ENCODE assay signal across 8 cellular contexts in the genomic region with DNA sequence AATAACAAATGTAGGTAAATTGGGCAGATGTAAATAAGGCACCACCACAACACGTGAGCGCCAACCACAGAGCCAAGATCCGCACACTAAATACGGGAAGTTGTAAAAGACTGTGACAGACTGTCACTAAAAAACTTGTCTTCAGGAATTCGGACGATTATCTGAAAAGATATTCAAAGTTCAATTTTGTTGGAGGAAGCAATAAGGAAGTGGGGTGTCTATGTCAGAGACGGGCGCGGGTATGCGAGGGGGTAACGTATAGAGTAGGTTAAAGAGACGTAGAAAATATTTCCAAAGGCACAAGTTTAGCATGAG. TPM values are rescaled to one million over a fixed set of nuclear protein-coding genes. Genes with fewer than 3 reads are reported as not detected.
DNase-seq lines count a peak whose midpoint lies in the region; ATAC-seq and TF ChIP-seq lines count a peak whose summit lies in the region.

No MANE protein-coding gene starts in this region.

- DNase-seq in AG04450 (ENCODE audit: low read depth, low spot score): no peak
- DNase-seq in NB4 (ENCODE audit: low read depth): peak; percentile 82
- peak; percentile 50 for DNase-seq in activated T-cell treated with anti-CD3 and anti-CD28 coated beads, Interleukin-2, amount 50 U/mL, for 1 hour
- DNase-seq in fibroblast of peridontal ligament (ENCODE audit: extremely low read depth): peak; percentile 10
- DNase-seq in pons (ENCODE audit: low spot score): peak; percentile 30
- no peak for DNase-seq in SW 1271 (lab: John Stamatoyannopoulos, UW)

- CTCF ChIA-PET in AG04450 (lab: Charles Lee): interaction anchor here (1.0 kb wide), 1 partner anchor 50 kb away, joined by 3 read pairs; no protein-coding TSS in a partner anchor

- POLR2A ChIA-PET in AG04450 (lab: Yijun Ruan, JAX): interaction anchor here (2.1 kb wide), 1 partner anchor 44 kb away, joined by 6 read pairs; no protein-coding TSS in a partner anchor

- H3K27me3 ChIP-seq in AG04450 (ENCODE audit: control insufficient read depth, insufficient read depth, low read length): no peaks in the 10 kb centered on the region

- TF ChIP-seq CTCF in AG04450 (IDR thresholded peaks at IDR 0.05; ENCODE audit: low read depth, low read length) (no peak), NB4 (IDR thresholded peaks at IDR 0.05; ENCODE audit: low read depth, low read length) (no peak)

- TF ChIP-seq POLR2A in NB4 (IDR thresholded peaks at IDR 0.05; ENCODE audit: extremely low read depth, insufficient read length): no peak

- ATAC-seq in GM21528 (IDR thresholded peaks at IDR 0.05; ENCODE audit: low FRiP score, unreplicated experiment): peak; percentile 19
- no peak for ATAC-seq in HG03520 (IDR thresholded peaks at IDR 0.05; ENCODE audit: unreplicated experiment)

- peak overlapping the region; percentile 76 for H3K4me3 ChIP-seq in AG04450 (ENCODE audit: low read depth, low read length)
- H3K4me3 ChIP-seq in NB4 (ENCODE audit: low read depth, low read length): peak overlapping the region; percentile 80

- no peaks in the 10 kb centered on the region for H3K9me3 ChIP-seq in AG04450 (ENCODE audit: control insufficient read depth, insufficient read depth, low read length)

- peak overlapping the region; percentile 97 for H3K27ac ChIP-seq in AG04450 (ENCODE audit: low read depth, low read length)

RNA-seq across cellular contexts. Expression of gene HSP90B1, which starts 1.5 kb away (rescaled TPM):
- polyA plus RNA-seq in AG04450 (2011; rRNA removed): 600 and 848 TPM in 2 replicates
- 204 and 360 TPM in 2 replicates for polyA minus RNA-seq in AG04450 (2011; rRNA and poly(A)+ RNA removed)

RNA-seq across cellular contexts. Expression of gene TDG, which starts 37.0 kb away (rescaled TPM):
- polyA plus RNA-seq in AG04450 (2011; rRNA removed): 20.4 and 28.4 TPM in 2 replicates
- 9.2 and 15.9 TPM in 2 replicates for polyA minus RNA-seq in AG04450 (2011; rRNA and poly(A)+ RNA removed)

Comparison
In these comparisons a context has a peak if more than half of its experiments do, and no peak if none do; other contexts are left out.
1. DNase-seq: peak in NB4 (single experiment), activated T-cell treated with anti-CD3 and anti-CD28 coated beads, Interleukin-2, amount 50 U/mL, for 1 hour (single experiment), fibroblast of peridontal ligament (single experiment) and pons (single experiment); none in AG04450 (single experiment) and SW 1271 (0 of 2).